ENCODE assay signal across 13 cellular contexts in the genomic region with DNA sequence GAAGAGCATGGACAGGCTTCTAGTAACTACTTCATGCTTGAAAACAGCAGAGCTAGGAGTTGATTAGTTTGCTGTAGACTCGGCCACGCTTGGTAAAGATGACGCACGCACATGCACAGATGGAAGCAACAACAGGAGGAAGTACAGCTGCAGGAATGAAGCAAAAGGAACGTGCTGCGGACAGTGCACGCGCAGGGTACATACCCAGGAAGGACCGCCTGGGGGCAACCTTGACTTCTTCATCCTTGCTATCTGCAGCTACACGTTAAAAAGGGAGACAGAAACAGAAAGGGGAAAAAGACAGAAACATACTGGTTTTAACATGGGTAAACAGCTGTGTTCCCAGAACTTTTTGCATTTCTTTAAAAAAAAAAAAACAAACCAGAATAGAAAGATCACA. TPM values are rescaled to one million over a fixed set of nuclear protein-coding genes. Genes with fewer than 3 reads are reported as not detected.
A peak's percentile ranks its signal among the peaks of the same experiment; 100 is the strongest.
DNase-seq lines count a peak whose midpoint lies in the region; ATAC-seq and TF ChIP-seq lines count a peak whose summit lies in the region.
"Had no signal": no experiment of that assay in that cellular context is flagged by ENCODE, and none has a peak within 500 bp of the region (broad histone marks: within the 10 kb centered on the region; RNA-seq: fewer than 3 reads in every experiment).

No MANE protein-coding gene starts in this region.

- H3K9me2 ChIP-seq in OCI-LY7 (ENCODE audit: insufficient read depth, low read length), result no peaks in the 10 kb centered on the region

- H3K9me3 ChIP-seq in OCI-LY7 (ENCODE audit: low read length), result peaks cover 24% of the 10 kb centered on the region; the same call in 1 of the 2 replicates

- peaks cover 37% of the 10 kb centered on the region for H3K36me3 ChIP-seq in OCI-LY7 (ENCODE audit: insufficient read depth, low read length)

- POLR2A ChIA-PET in OCI-LY7 (lab: Charles Lee), result no interaction called here
- POLR2A ChIA-PET in activated CD8-positive, alpha-beta T cell treated with anti-CD3 and anti-CD28 coated beads for 36 hours (lab: Charles Lee), result no interaction called here

- H4K20me1 ChIP-seq in OCI-LY7 (ENCODE audit: insufficient read depth, low read length), result no peaks in the 10 kb centered on the region

- TF ChIP-seq CTCF in OCI-LY7 (conservative IDR thresholded peaks at IDR 0.05; ENCODE audit: low read length) (peak; percentile 29; the same call in 1 of the 2 replicates), fibroblast of pulmonary artery (IDR thresholded peaks at IDR 0.05; ENCODE audit: low read length, missing control alignments) (peak; percentile 19)
- no peak for TF ChIP-seq CTCF in activated CD8-positive, alpha-beta T cell treated with anti-CD3 and anti-CD28 coated beads for 36 hours (IDR thresholded peaks at IDR 0.05)

- CTCF ChIA-PET in OCI-LY7 (lab: Charles Lee; ENCODE audit: unreplicated experiment), result no interaction called here
- CTCF ChIA-PET in activated CD8-positive, alpha-beta T cell treated with anti-CD3 and anti-CD28 coated beads for 36 hours (lab: Charles Lee), result no interaction called here

- no peak overlapping the region for H2AFZ ChIP-seq in OCI-LY7 (ENCODE audit: low read length)

- no peaks in the 10 kb centered on the region for H3K27me3 Mint-ChIP-seq in activated CD8-positive, alpha-beta T cell treated with anti-CD3 and anti-CD28 coated beads for 36 hours
- H3K27me3 Mint-ChIP-seq: brain; CD4-positive, alpha-beta T cell had no signal

- no peak overlapping the region for H3K4me2 ChIP-seq in OCI-LY7 (ENCODE audit: low read length)

- H3K9me3 Mint-ChIP-seq in activated CD8-positive, alpha-beta T cell treated with anti-CD3 and anti-CD28 coated beads for 36 hours, result peaks cover 54% of the 10 kb centered on the region

- H3K4me3 ChIP-seq in OCI-LY7 (ENCODE audit: low read depth, low read length, poor library complexity, severe bottlenecking) (no peak overlapping the region), fibroblast of pulmonary artery (replicated peaks; ENCODE audit: low read depth, low read length) (no peak overlapping the region)
- H3K4me3 ChIP-seq: esophagus muscularis mucosa had no signal

- no TSS peak for BruUV-seq in OCI-LY7 (replicated peaks; lab: Mats Ljungman, UMichigan)

- H3K36me3 Mint-ChIP-seq in activated CD8-positive, alpha-beta T cell treated with anti-CD3 and anti-CD28 coated beads for 36 hours (ENCODE audit: low read depth), result peaks cover 89% of the 10 kb centered on the region

- no peak overlapping the region for H3K27ac Mint-ChIP-seq in activated CD8-positive, alpha-beta T cell treated with anti-CD3 and anti-CD28 coated beads for 36 hours
- H3K27ac Mint-ChIP-seq: CD4-positive, alpha-beta T cell; nephron progenitor cell had no signal

- peak; percentile 80 for DNase-seq in EL
- DNase-seq in OCI-LY7 (ENCODE audit: low spot score), result no peak
- DNase-seq in fibroblast of pulmonary artery (ENCODE audit: low read depth), result peak; percentile 49
- DNase-seq in non-pigmented ciliary epithelial cell (ENCODE audit: low read depth), result peak; percentile 34
- no peak for DNase-seq in activated CD8-positive, alpha-beta T cell treated with anti-CD3 and anti-CD28 coated beads for 36 hours
- no peak for DNase-seq in NCI-H2227 (lab: John Stamatoyannopoulos, UW; ENCODE audit: unreplicated experiment)
- DNase-seq in NCI-H446 treated with DMSO at 0.1 percent for 48 hours (lab: John Stamatoyannopoulos, UW), result no peak
- DNase-seq: CD4-positive, alpha-beta T cell; nephron progenitor cell; stimulated activated naive CD4-positive, alpha-beta T cell had no signal

- no peak overlapping the region for H3K4me3 Mint-ChIP-seq in activated CD8-positive, alpha-beta T cell treated with anti-CD3 and anti-CD28 coated beads for 36 hours
- H3K4me3 Mint-ChIP-seq: brain; CD4-positive, alpha-beta T cell; nephron progenitor cell had no signal

- 0 out of 2 replicates have a peak, but pooled peaks cover 5% of the 10 kb centered on the region for H3K79me2 ChIP-seq in OCI-LY7 (ENCODE audit: insufficient read depth, low read depth, low read length)

- H3K27ac ChIP-seq in OCI-LY7 (ENCODE audit: low read depth, low read length, poor library complexity, severe bottlenecking), result no peak overlapping the region
- H3K27ac ChIP-seq: esophagus muscularis mucosa had no signal

- H3K4me1 ChIP-seq in OCI-LY7 (ENCODE audit: insufficient read depth, low read length, poor library complexity, severe bottlenecking), result no peaks in the 10 kb centered on the region

- H3K4me1 Mint-ChIP-seq in activated CD8-positive, alpha-beta T cell treated with anti-CD3 and anti-CD28 coated beads for 36 hours (ENCODE audit: low read depth), result no peaks in the 10 kb centered on the region

- intact Hi-C loops in OCI-LY7 (cut with micrococcal nuclease; ENCODE audit: unreplicated experiment), result no loop called here
- intact Hi-C loops in activated CD8-positive, alpha-beta T cell treated with anti-CD3 and anti-CD28 coated beads for 36 hours (cut with micrococcal nuclease), result no loop called here

- ATAC-seq in activated CD8-positive, alpha-beta T cell treated with anti-CD3 and anti-CD28 coated beads for 36 hours, result no peak
- ATAC-seq in GM18511 (IDR thresholded peaks at IDR 0.05; ENCODE audit: unreplicated experiment), result no peak

RNA-seq across cellular contexts. Expression of a gene that starts 17.7 kb away (rescaled TPM):
- total RNA-seq in OCI-LY7 (2014; rRNA removed; shearing (Covaris generic)), result 14.5 and 16.5 TPM in 2 replicates
- total RNA-seq in OCI-LY7 (2022), result 15.1 and 17.9 TPM in 2 replicates
- 10 to 100 TPM; 28.2 to 29.7 TPM for total RNA-seq in activated CD8-positive, alpha-beta T cell treated with anti-CD3 and anti-CD28 coated beads for 36 hours

RNA-seq across cellular contexts. Expression of a gene that starts 30.7 kb away (rescaled TPM):
- total RNA-seq in OCI-LY7 (2014; rRNA removed; shearing (Covaris generic)), result not detected in 2 replicates
- total RNA-seq in OCI-LY7 (2022), result not detected in 2 replicates
- total RNA-seq in activated CD8-positive, alpha-beta T cell treated with anti-CD3 and anti-CD28 coated beads for 36 hours, result 1 to 10 TPM; 5.1 TPM

RNA-seq across cellular contexts. Expression of a gene that starts 54.6 kb away (rescaled TPM):
- total RNA-seq in OCI-LY7 (2014; rRNA removed; shearing (Covaris generic)), result 44.7 and 45.9 TPM in 2 replicates
- total RNA-seq in OCI-LY7 (2022), result 91.4 and 95.0 TPM in 2 replicates
- total RNA-seq in activated CD8-positive, alpha-beta T cell treated with anti-CD3 and anti-CD28 coated beads for 36 hours, result 100 to 1,000 TPM; 172 to 189 TPM

Comparison
In these comparisons a context has a peak if more than half of its experiments do, and no peak if none do; other contexts are left out.
1. DNase-seq: peak in EL (single experiment), fibroblast of pulmonary artery (single experiment) and non-pigmented ciliary epithelial cell (single experiment); none in OCI-LY7 (single experiment), activated CD8-positive, alpha-beta T cell treated with anti-CD3 and anti-CD28 coated beads for 36 hours (single experiment), NCI-H2227 (single experiment) and NCI-H446 treated with DMSO at 0.1 percent for 48 hours (single experiment).
2. RNA of a gene that starts 30.7 kb away (total RNA-seq): 5.1 TPM in activated CD8-positive, alpha-beta T cell treated with anti-CD3 and anti-CD28 coated beads for 36 hours; not detected in OCI-LY7; every median in the first group is over 4 times any median in the second.